ENCODE assay signal across 8 cellular contexts in the genomic region with DNA sequence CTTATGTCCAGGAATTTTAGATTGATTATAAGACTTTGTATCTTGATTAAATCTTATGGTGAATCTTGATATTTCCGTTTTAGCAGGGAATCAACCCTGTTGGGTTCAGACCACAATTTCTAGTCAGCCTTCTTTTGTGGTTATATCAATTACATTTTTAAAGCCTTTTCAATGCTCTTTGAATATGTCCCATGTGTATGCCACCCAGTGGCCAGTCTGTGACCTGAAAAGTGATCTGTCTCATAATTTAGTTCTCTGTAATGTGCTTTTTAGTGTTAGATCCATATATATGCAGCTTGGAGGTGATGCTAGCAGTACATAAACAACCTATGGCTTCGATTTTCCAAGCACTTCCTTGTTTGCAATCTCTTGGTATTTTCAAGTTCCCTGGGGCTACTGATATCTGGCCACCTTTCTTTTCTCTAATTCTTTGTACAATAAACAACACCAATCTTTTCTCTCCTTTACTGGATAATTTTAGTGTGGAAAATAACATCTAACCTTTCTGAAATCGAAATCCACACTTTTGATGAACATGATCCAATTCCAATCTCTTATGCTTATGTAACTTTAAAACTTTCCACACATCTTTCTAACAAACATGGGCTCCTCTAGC. TPM values are rescaled to one million over a fixed set of nuclear protein-coding genes. Genes with fewer than 3 reads are reported as not detected.
A peak's percentile ranks its signal among the peaks of the same experiment; 100 is the strongest.
DNase-seq lines count a peak whose midpoint lies in the region; ATAC-seq and TF ChIP-seq lines count a peak whose summit lies in the region.

No MANE protein-coding gene starts in this region.

- no peak overlapping the region for H4K8ac ChIP-seq in IMR-90 (ENCODE audit: low read depth in 2 of 2, low read length in 2 of 2)
- no peak overlapping the region for H4K8ac ChIP-seq in mesenchymal stem cell (ENCODE audit: low read length)

- CTCF ChIA-PET in IMR-90 (lab: Yijun Ruan, JAX) = no interaction called here

- WGBS in IMR-90 (ENCODE audit: extremely low coverage in 2 of 2, insufficient read length in 1 of 2), 2 experiments = no CpG with 5 or more reads among the region's 3 CpGs
- WGBS in mesenchymal stem cell = 81% methylated on average over 3 of the region's 3 CpGs
- WGBS in suprapubic skin = 76% methylated on average over 3 of the region's 3 CpGs

- H2BK120ac ChIP-seq in IMR-90 (ENCODE audit: low read depth, low read length) = no peak overlapping the region
- H2BK120ac ChIP-seq in mesenchymal stem cell (ENCODE audit: low read depth, low read length) = no peak overlapping the region

- H3K36me3 ChIP-seq in DND-41 (ENCODE audit: insufficient read depth, low read length) (no peaks in the 10 kb centered on the region), IMR-90 (ENCODE audit: control insufficient read depth, insufficient read depth, low read length) (no peaks in the 10 kb centered on the region), mesenchymal stem cell (ENCODE audit: control insufficient read depth in 1 of 2, insufficient read depth in 2 of 2, low read depth in 1 of 2, low read length in 2 of 2) (no peaks in the 10 kb centered on the region), suprapubic skin (no peaks in the 10 kb centered on the region)

- H2BK20ac ChIP-seq in IMR-90 (ENCODE audit: low read depth, low read length) = no peak overlapping the region

- no peak overlapping the region for H2AK9ac ChIP-seq in IMR-90 (replicated peaks; ENCODE audit: low read depth, low read length, poor library complexity)

- H4K91ac ChIP-seq in IMR-90 (ENCODE audit: insufficient read depth, low read depth, low read length) (no peak overlapping the region), mesenchymal stem cell (ENCODE audit: low read length) (no peak overlapping the region)

- H3K56ac ChIP-seq in IMR-90 (ENCODE audit: extremely low read depth, insufficient read depth, low read length) = no peak overlapping the region

- H3K18ac ChIP-seq in IMR-90 (ENCODE audit: low read depth, low read length) (no peak overlapping the region), mesenchymal stem cell (ENCODE audit: low read depth in 1 of 2, low read length in 2 of 2) (no peak overlapping the region)

- TF ChIP-seq CTCF in DND-41 (IDR thresholded peaks at IDR 0.05; ENCODE audit: borderline replicate concordance, extremely low read depth, low read length, poor library complexity, severe bottlenecking) = peak; percentile 32
- TF ChIP-seq CTCF in IMR-90 (conservative IDR thresholded peaks at IDR 0.05; ENCODE audit: low read depth, low read length) = peak; percentile 26; the same call in 1 of the 2 replicates
- peak; percentile 38 for TF ChIP-seq CTCF in astrocyte of the spinal cord (IDR thresholded peaks at IDR 0.05; ENCODE audit: low read depth, low read length)
- no peak for TF ChIP-seq CTCF in suprapubic skin (IDR thresholded peaks at IDR 0.05)

- no peak for DNase-seq in DND-41
- DNase-seq in IMR-90 = no peak
- peak; percentile 10 for DNase-seq in astrocyte of the spinal cord (ENCODE audit: low read depth, low spot score)
- DNase-seq in mesenchymal stem cell = peak; percentile 24
- no peak for DNase-seq in foreskin melanocyte
- no peak for DNase-seq in suprapubic skin (ENCODE audit: low spot score in 2 of 2)
- no peak for DNase-seq in NCI-H510A treated with DMSO at 0.1 percent for 48 hours (lab: John Stamatoyannopoulos, UW)

- H4K20me1 ChIP-seq in DND-41 (ENCODE audit: insufficient read depth, low read length) (no peaks in the 10 kb centered on the region), IMR-90 (ENCODE audit: insufficient read depth, low read length) (no peaks in the 10 kb centered on the region)

- H3K79me2 ChIP-seq in DND-41 (ENCODE audit: insufficient read depth, low read length) = no peaks in the 10 kb centered on the region

- H3K23ac ChIP-seq in IMR-90 (ENCODE audit: low read depth, low read length) = no peak overlapping the region
- H3K23ac ChIP-seq in mesenchymal stem cell (ENCODE audit: low read length in 2 of 2) = no peak overlapping the region

- H3K79me1 ChIP-seq in IMR-90 (ENCODE audit: low read depth in 1 of 2, low read length in 2 of 2) = no peaks in the 10 kb centered on the region
- no peaks in the 10 kb centered on the region for H3K79me1 ChIP-seq in mesenchymal stem cell (replicated peaks; ENCODE audit: low read length, poor library complexity, severe bottlenecking)

- H3K4me1 ChIP-seq in DND-41 (ENCODE audit: insufficient read depth, low read length) = no peaks in the 10 kb centered on the region
- no peaks in the 10 kb centered on the region for H3K4me1 ChIP-seq in IMR-90 (ENCODE audit: control insufficient read depth, insufficient read depth, low read length)
- H3K4me1 ChIP-seq in mesenchymal stem cell (ENCODE audit: control insufficient read depth, insufficient read depth, low read depth, low read length) = no peaks in the 10 kb centered on the region
- no peaks in the 10 kb centered on the region for H3K4me1 ChIP-seq in suprapubic skin

- H3K4ac ChIP-seq in IMR-90 (ENCODE audit: low read depth, low read length) (no peak overlapping the region), mesenchymal stem cell (ENCODE audit: low read depth in 1 of 2, low read length in 2 of 2) (no peak overlapping the region)

- in situ Hi-C loops in IMR-90 (cut with MboI; ENCODE audit: low sequenced_read_pairs) (loop anchor here (25.0 kb wide), 1 partner anchor 352 kb away; no protein-coding TSS in a partner anchor), astrocyte of the spinal cord (cut with HindIII; ENCODE audit: low sequenced_read_pairs) (no loop called here)

- ATAC-seq in DND-41 (ENCODE audit: insufficient read depth, low read depth) = no peak
- ATAC-seq in IMR-90 (ENCODE audit: low read depth) = no peak
- ATAC-seq in GM18861 (IDR thresholded peaks at IDR 0.05; ENCODE audit: unreplicated experiment) = no peak

- H4K5ac ChIP-seq in IMR-90 (ENCODE audit: low read depth, low read length) = no peak overlapping the region

- H3K9me3 ChIP-seq in DND-41 (ENCODE audit: insufficient read depth, low read length, severe bottlenecking) (no peaks in the 10 kb centered on the region), IMR-90 (ENCODE audit: control insufficient read depth, insufficient read depth, low read length) (no peaks in the 10 kb centered on the region), mesenchymal stem cell (ENCODE audit: control insufficient read depth, low read length) (no peaks in the 10 kb centered on the region), suprapubic skin (no peaks in the 10 kb centered on the region)

- intact Hi-C loops in IMR-90 (cut with micrococcal nuclease) = loop anchor here (1.0 to 10.0 kb wide), 2 partner anchors 95 to 374 kb away; no protein-coding TSS in a partner anchor

- no peak overlapping the region for H2BK12ac ChIP-seq in mesenchymal stem cell (ENCODE audit: low read length in 2 of 2)

- H2AK5ac ChIP-seq in IMR-90 (ENCODE audit: low read depth, low read length) (no peak overlapping the region), mesenchymal stem cell (ENCODE audit: low read length, severe bottlenecking) (no peak overlapping the region)

- H3K9me1 ChIP-seq in IMR-90 (ENCODE audit: insufficient read depth, low read length) = no peaks in the 10 kb centered on the region

- TF ChIP-seq RAD21 in IMR-90 (IDR thresholded peaks at IDR 0.05; ENCODE audit: low read length) = peak; percentile 26

- no peak overlapping the region for H3K14ac ChIP-seq in IMR-90 (replicated peaks; ENCODE audit: low read depth, low read length)
- H3K14ac ChIP-seq in mesenchymal stem cell (ENCODE audit: low read length in 2 of 2) = no peak overlapping the region

- H3K27me3 ChIP-seq in DND-41 (ENCODE audit: insufficient read depth, low read length, poor library complexity) (no peaks in the 10 kb centered on the region), IMR-90 (ENCODE audit: control insufficient read depth, insufficient read depth, low read length) (peaks cover 14% of the 10 kb centered on the region), mesenchymal stem cell (ENCODE audit: control insufficient read depth in 1 of 2, insufficient read depth in 1 of 2, low read length in 2 of 2) (peaks cover 2 to 5% of the 10 kb centered on the region in 2 experiments), suprapubic skin (no peaks in the 10 kb centered on the region)

- H3K4me3 ChIP-seq in DND-41 (ENCODE audit: low read depth in 1 of 2, low read length in 2 of 2) (no peak overlapping the region), IMR-90 (ENCODE audit: insufficient read depth, low read depth, low read length) (no peak overlapping the region), astrocyte of the spinal cord (ENCODE audit: low read depth, low read length) (no peak overlapping the region), mesenchymal stem cell (ENCODE audit: insufficient read depth in 1 of 2, low read depth in 1 of 2, low read length in 2 of 2) (no peak overlapping the region), suprapubic skin (no peak overlapping the region)

- dilution Hi-C loops in IMR-90 (cut with HindIII; ENCODE audit: low sequenced_read_pairs, unreplicated experiment) = no loop called here

- TF ChIP-seq POLR2A in IMR-90 (IDR thresholded peaks at IDR 0.05; ENCODE audit: low read depth, low read length) = no peak
- no peak for TF ChIP-seq POLR2A in suprapubic skin (IDR thresholded peaks at IDR 0.05)

- H2BK5ac ChIP-seq in IMR-90 (ENCODE audit: low read depth, low read length, poor library complexity, severe bottlenecking) (no peak overlapping the region), mesenchymal stem cell (ENCODE audit: low read depth, low read length, poor library complexity, severe bottlenecking) (no peak overlapping the region)

- no peak overlapping the region for H3K9ac ChIP-seq in DND-41 (ENCODE audit: low read depth, low read length)
- H3K9ac ChIP-seq in IMR-90 (ENCODE audit: low read depth, low read length) = no peak overlapping the region
- no peak overlapping the region for H3K9ac ChIP-seq in mesenchymal stem cell (ENCODE audit: low read length)

- H2AFZ ChIP-seq in DND-41 (ENCODE audit: low read depth, low read length) (no peak overlapping the region), IMR-90 (replicated peaks; ENCODE audit: low read length, poor library complexity) (no peak overlapping the region), mesenchymal stem cell (ENCODE audit: low read depth, low read length) (no peak overlapping the region)

- BruUV-seq in IMR-90 (replicated peaks; lab: Mats Ljungman, UMichigan) = no TSS peak

- POLR2A ChIA-PET in IMR-90 (lab: Charles Lee; ENCODE audit: unreplicated experiment) = no interaction called here

- H3K4me2 ChIP-seq in DND-41 (ENCODE audit: insufficient read depth, low read length) (no peak overlapping the region), IMR-90 (ENCODE audit: low read depth, low read length) (no peak overlapping the region), mesenchymal stem cell (ENCODE audit: low read length, poor library complexity, severe bottlenecking) (no peak overlapping the region)

- no peak overlapping the region for H2BK15ac ChIP-seq in IMR-90 (ENCODE audit: low read depth, low read length)
- no peak overlapping the region for H2BK15ac ChIP-seq in mesenchymal stem cell (ENCODE audit: low read depth, poor library complexity, severe bottlenecking)

- no peak for TF ChIP-seq EP300 in suprapubic skin (IDR thresholded peaks at IDR 0.05)

- H3K27ac ChIP-seq in DND-41 (ENCODE audit: low read length) = no peak overlapping the region
- H3K27ac ChIP-seq in IMR-90 (ENCODE audit: insufficient read depth, low read length) = no peak overlapping the region
- H3K27ac ChIP-seq in mesenchymal stem cell (ENCODE audit: low read length, poor library complexity, severe bottlenecking) = no peak overlapping the region
- H3K27ac ChIP-seq in suprapubic skin = no peak overlapping the region

RNA-seq across cellular contexts. Expression of a gene that starts 28.8 kb away (rescaled TPM):
- total RNA-seq in IMR-90 (2012; rRNA removed) (under 0.01 TPM in 2 replicates), suprapubic skin (1 to 10 TPM; 1.1 to 3.9 (median 1.5) TPM)
- 0.03 TPM in 1 of 2 replicates, not detected in the other for polyA plus RNA-seq in IMR-90 (2012; rRNA removed)
- polyA plus RNA-seq in IMR-90 (2012; cell fraction: cytosol; rRNA removed) = 0.03 TPM in 1 of 2 replicates, not detected in the other
- polyA plus RNA-seq in IMR-90 (2012; cell fraction: nucleus; rRNA removed; ENCODE audit: low replicate concordance) = 0.07 and 0.25 TPM in 2 replicates
- 0.18 TPM for polyA plus RNA-seq in mesenchymal stem cell (2013, experiment 1 of 2)
- polyA plus RNA-seq in mesenchymal stem cell (2013, experiment 2 of 2) = 0.29 TPM

Comparison
In these comparisons a context has a peak if more than half of its experiments do, and no peak if none do; other contexts are left out.
1. DNase-seq: peak in astrocyte of the spinal cord (single experiment) and mesenchymal stem cell (single experiment); none in DND-41 (single experiment), IMR-90 (single experiment), foreskin melanocyte (single experiment), suprapubic skin (0 of 2) and NCI-H510A treated with DMSO at 0.1 percent for 48 hours (single experiment).
2. CTCF ChIP-seq: peak in DND-41 (single experiment), IMR-90 (single experiment) and astrocyte of the spinal cord (single experiment); none in suprapubic skin (0 of 2).